In genomic region chr13:50404769-50405168, GRCh38 we compare ENCODE assay signal across 4 cellular contexts.
"Had no signal": no experiment of that assay in that cellular context is flagged by ENCODE, and none has a peak within 500 bp of the region (broad histone marks: within the 10 kb centered on the region; RNA-seq: fewer than 3 reads in every experiment).

No MANE protein-coding gene starts in this region.

- DNase-seq: H9, HCEC 1CT, IMR-90 had no signal

- ATAC-seq: GM23338 had no signal

- H3K4me3 ChIP-seq: GM23338 had no signal
